ENCODE assay signal across 8 cellular contexts in the genomic region with DNA sequence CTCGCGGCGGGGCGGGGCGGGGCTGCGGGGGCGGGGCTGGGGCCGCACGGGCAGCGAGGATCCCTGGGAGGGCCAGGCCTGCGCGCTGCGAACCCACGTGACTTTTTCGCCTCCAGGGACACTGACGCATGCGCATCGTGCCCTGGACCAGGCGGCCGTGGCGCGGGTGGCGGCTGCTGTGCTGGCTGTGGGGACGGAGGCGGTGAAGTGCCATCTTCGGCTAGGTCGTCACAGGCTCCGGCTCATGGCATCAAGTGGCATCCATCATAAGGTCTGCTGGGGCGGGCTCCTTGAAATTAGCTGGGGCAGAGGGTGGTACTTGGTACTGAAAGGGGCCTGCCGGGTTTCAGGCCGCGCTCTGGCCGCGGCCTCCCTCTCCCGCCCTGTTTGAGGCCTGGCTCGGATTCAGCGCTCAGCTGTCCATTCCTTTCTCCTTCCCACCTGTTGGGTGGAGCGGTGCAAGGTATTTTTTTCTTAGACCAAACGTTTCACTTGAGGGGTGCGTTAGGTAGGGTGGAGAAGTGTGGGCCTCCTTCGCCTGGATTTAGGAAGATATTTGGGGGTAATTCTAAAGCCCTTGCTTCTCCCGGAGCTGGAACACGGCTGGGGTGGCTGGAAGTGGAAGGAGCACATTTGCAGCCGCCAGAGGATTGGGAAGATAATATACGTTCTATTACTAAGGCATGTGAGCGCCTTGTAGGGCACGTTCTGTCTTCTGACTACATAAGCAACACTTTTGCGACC. TPM values are rescaled to one million over a fixed set of nuclear protein-coding genes. Genes with fewer than 3 reads are reported as not detected.
DNase-seq lines count a peak whose midpoint lies in the region; ATAC-seq and TF ChIP-seq lines count a peak whose summit lies in the region.

A gene with protein sequence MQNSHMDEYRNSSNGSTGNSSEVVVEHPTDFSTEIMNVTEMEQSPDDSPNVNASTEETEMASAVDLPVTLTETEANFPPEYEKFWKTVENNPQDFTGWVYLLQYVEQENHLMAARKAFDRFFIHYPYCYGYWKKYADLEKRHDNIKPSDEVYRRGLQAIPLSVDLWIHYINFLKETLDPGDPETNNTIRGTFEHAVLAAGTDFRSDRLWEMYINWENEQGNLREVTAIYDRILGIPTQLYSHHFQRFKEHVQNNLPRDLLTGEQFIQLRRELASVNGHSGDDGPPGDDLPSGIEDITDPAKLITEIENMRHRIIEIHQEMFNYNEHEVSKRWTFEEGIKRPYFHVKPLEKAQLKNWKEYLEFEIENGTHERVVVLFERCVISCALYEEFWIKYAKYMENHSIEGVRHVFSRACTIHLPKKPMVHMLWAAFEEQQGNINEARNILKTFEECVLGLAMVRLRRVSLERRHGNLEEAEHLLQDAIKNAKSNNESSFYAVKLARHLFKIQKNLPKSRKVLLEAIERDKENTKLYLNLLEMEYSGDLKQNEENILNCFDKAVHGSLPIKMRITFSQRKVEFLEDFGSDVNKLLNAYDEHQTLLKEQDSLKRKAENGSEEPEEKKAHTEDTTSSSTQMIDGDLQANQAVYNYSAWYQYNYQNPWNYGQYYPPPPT (plus strand): TSS at position 138 of the 744 bp plus-strand sequence. CDS start 11,124 bp downstream, outside the sequence.

- H3K9me3 ChIP-seq in ovary (no peaks in the 10 kb centered on the region), thymus (ENCODE audit: control insufficient read depth) (no peaks in the 10 kb centered on the region)

- TF ChIP-seq POLR2A in ovary (IDR thresholded peaks at IDR 0.05): peak; percentile 86

- H3K27ac ChIP-seq in ovary (peak within 1 kb of the TSS; percentile 41 to 59), thymus (ENCODE audit: low read depth) (peak within 1 kb of the TSS; percentile 44)

- intact Hi-C loops in Right ventricle myocardium inferior (cut with DNase I): loop anchor here (2.0 to 5.0 kb wide), 3 partner anchors 51 to 187 kb away; a partner anchor contains a TSS
- intact Hi-C loops in ovary (cut with DNase I): loop anchor here in 1 of 4 donors (2.0 kb wide), 1 partner anchor 121 kb away; a partner anchor contains a TSS

- DNase-seq in NCI-H128 (lab: John Stamatoyannopoulos, UW; ENCODE audit: unreplicated experiment) (peak; percentile 89), SW 1271 (lab: John Stamatoyannopoulos, UW) (peak; percentile 81 to 89), Right ventricle myocardium inferior (ENCODE audit: missing footprints) (peak; percentile 97), ovary (peak; percentile 92 to 95 (median 94))
- peak; percentile 85 for DNase-seq in activated naive CD8-positive, alpha-beta T cell treated with anti-CD3 and anti-CD28 coated beads, Interleukin-2, amount 50 U/mL, for 16 hours (ENCODE audit: low read depth, low spot score)

- ATAC-seq in HG02759 (IDR thresholded peaks at IDR 0.05; ENCODE audit: unreplicated experiment) (peak; percentile 94), Right ventricle myocardium inferior (peak; percentile 100)

- H3K36me3 ChIP-seq in ovary (no peaks in the 10 kb centered on the region), thymus (ENCODE audit: control insufficient read depth, insufficient read depth) (no peaks in the 10 kb centered on the region)

- TF ChIP-seq CTCF in GM12875 (IDR thresholded peaks at IDR 0.05; ENCODE audit: borderline replicate concordance, insufficient read depth, low read depth, low read length): no peak
- no peak for TF ChIP-seq CTCF in ovary (IDR thresholded peaks at IDR 0.05)

- H3K27me3 ChIP-seq in ovary: no peaks in the 10 kb centered on the region
- no peaks in the 10 kb centered on the region for H3K27me3 ChIP-seq in thymus (ENCODE audit: control insufficient read depth, insufficient read depth)

- TF ChIP-seq EP300 in ovary (IDR thresholded peaks at IDR 0.05): no peak

- H3K4me1 ChIP-seq in ovary (ENCODE audit: insufficient read depth) (peaks cover 3% of the 10 kb centered on the region), thymus (ENCODE audit: control insufficient read depth, insufficient read depth, low read length) (peaks cover 9% of the 10 kb centered on the region)

- WGBS in ovary, 3 donors: 0 to 1% (median 1%) methylated on average over 43 to 48 of the region's 48 CpGs
- WGBS in thymus: 1% methylated on average over 48 of the region's 48 CpGs

- H3K4me3 ChIP-seq in GM12875 (ENCODE audit: low read depth, low read length): peak within 1 kb of the TSS; percentile 74
- H3K4me3 ChIP-seq in ovary: peak within 1 kb of the TSS; percentile 72
- peak within 1 kb of the TSS; percentile 92 for H3K4me3 ChIP-seq in thymus (ENCODE audit: low read length)

RNA-seq across cellular contexts. Expression of the gene that starts here (rescaled TPM):
- total RNA-seq in Right ventricle myocardium inferior (10.5 TPM), ovary (10 to 100 TPM; 24.9 to 50.5 (median 41.1) TPM)
- polyA plus RNA-seq in ovary (10 to 100 TPM; 20.9 to 23.1 TPM), thymus (60.3 TPM)

Comparison
In these comparisons a context has a peak if more than half of its experiments do, and no peak if none do; other contexts are left out.
1. Peak in every context shown above with its lines: DNase-seq, ATAC-seq, H3K4me3 ChIP-seq and H3K27ac ChIP-seq.